In genomic region chr16:1394367-1394951, GRCh38 we compare ENCODE assay signal across 17 cellular contexts. TPM values are rescaled to one million over a fixed set of nuclear protein-coding genes. Genes with fewer than 3 reads are reported as not detected.
DNase-seq lines count a peak whose midpoint lies in the region; ATAC-seq, FAIRE-seq and TF ChIP-seq lines count a peak whose summit lies in the region.
"Had no signal": no experiment of that assay in that cellular context is flagged by ENCODE, and none has a peak within 500 bp of the region (broad histone marks: within the 10 kb centered on the region; RNA-seq: fewer than 3 reads in every experiment).

No MANE protein-coding gene starts in this region.

- H3K27me3 Mint-ChIP-seq in CD14-positive monocyte (ENCODE audit: low read depth in 3 of 3) = peaks cover 0 to 3% (median 0%) of the 10 kb centered on the region in 3 donors
- H3K27me3 Mint-ChIP-seq: CD4-positive, alpha-beta T cell had no signal

- no peaks in the 10 kb centered on the region for H3K4me1 Mint-ChIP-seq in CD14-positive monocyte

- H3K36me3 Mint-ChIP-seq in CD14-positive monocyte = peaks cover 61 to 84% of the 10 kb centered on the region in 2 donors

- TF ChIP-seq CTCF in bronchial epithelial cell (IDR thresholded peaks at IDR 0.05; ENCODE audit: insufficient read depth, low read length, severe bottlenecking) (no peak), CD14-positive monocyte (IDR thresholded peaks at IDR 0.05) (no peak)

- DNase-seq in COLO668 (lab: John Stamatoyannopoulos, UW; ENCODE audit: unreplicated experiment) (peak; percentile 45), H7 (peak; percentile 66), bronchial epithelial cell (ENCODE audit: low read depth) (no peak), CD14-positive monocyte (ENCODE audit: low spot score) (no peak)
- DNase-seq: ACHN; BE2C; C1 segment of cervical spinal cord; CD4-positive, alpha-beta T cell; DMS79 treated with DMSO at 0.1 percent for 48 hours; Karpas-422; KBM-7 had no signal

- H3K9me3 Mint-ChIP-seq in CD14-positive monocyte = no peaks in the 10 kb centered on the region
- H3K9me3 Mint-ChIP-seq: CD4-positive, alpha-beta T cell had no signal

- no peak overlapping the region for H3K4me3 Mint-ChIP-seq in CD14-positive monocyte
- H3K4me3 Mint-ChIP-seq: CD4-positive, alpha-beta T cell had no signal

- peaks cover 3% of the 10 kb centered on the region for H3K36me3 ChIP-seq in H7 (replicated peaks; ENCODE audit: control insufficient read depth, insufficient read depth, low read length)
- H3K36me3 ChIP-seq in bronchial epithelial cell (ENCODE audit: control insufficient read depth, insufficient read depth, low read length) = peaks cover 2% of the 10 kb centered on the region
- H3K36me3 ChIP-seq: BE2C, HAP-1 had no signal

- FAIRE-seq in bronchial epithelial cell (lab: Jason Lieb, UNC) = peak; percentile 77
- FAIRE-seq: A204.1, GM12878, H1 had no signal

- no peaks in the 10 kb centered on the region for H3K27me3 ChIP-seq in H7 (ENCODE audit: control insufficient read depth, insufficient read depth, low read length)
- H3K27me3 ChIP-seq in bronchial epithelial cell (ENCODE audit: control insufficient read depth, insufficient read depth, low read length) = no peaks in the 10 kb centered on the region
- H3K27me3 ChIP-seq: BE2C had no signal

- H3K4me3 ChIP-seq in H7 (ENCODE audit: insufficient read depth, low read depth, low read length) (no peak overlapping the region), bronchial epithelial cell (ENCODE audit: low read depth, low read length) (no peak overlapping the region)
- H3K4me3 ChIP-seq: GM12878, HAP-1 had no signal

- ATAC-seq in GM19324 (IDR thresholded peaks at IDR 0.05; ENCODE audit: low FRiP score, unreplicated experiment) = no peak
- ATAC-seq: GM12878 had no signal

- intact Hi-C loops in CD14-positive monocyte (cut with micrococcal nuclease) = no loop called here

- no peak overlapping the region for H3K27ac Mint-ChIP-seq in CD14-positive monocyte
- H3K27ac Mint-ChIP-seq: CD4-positive, alpha-beta T cell had no signal

RNA-seq across cellular contexts. Expression of gene UNKL, which starts 20.0 kb away (rescaled TPM):
- total RNA-seq in H7 (2014; rRNA removed; shearing (Covaris generic)) = 22.0 and 24.3 TPM in 2 replicates
- 2.4 and 3.2 TPM in 2 replicates for total RNA-seq in bronchial epithelial cell
- 1 to 10 TPM; 1.2 to 2.2 TPM for polyA plus RNA-seq in CD14-positive monocyte

RNA-seq across cellular contexts. Expression of gene UQCC4, which starts 26.1 kb away (rescaled TPM):
- 30.0 and 32.8 TPM in 2 replicates for total RNA-seq in H7 (2014; rRNA removed; shearing (Covaris generic))
- 28.4 and 30.1 TPM in 2 replicates for total RNA-seq in bronchial epithelial cell
- 10 to 100 TPM; 35.3 to 48.8 TPM for polyA plus RNA-seq in CD14-positive monocyte

RNA-seq across cellular contexts. Expression of gene PERCC1, which starts 36.4 kb away (rescaled TPM):
- total RNA-seq in H7 (2014; rRNA removed; shearing (Covaris generic)) = not detected in 2 replicates
- not detected in 2 replicates for total RNA-seq in bronchial epithelial cell
- polyA plus RNA-seq in CD14-positive monocyte = not detected
- total RNA-seq: GM12878, H1, HT-29 had no signal
- polyA plus RNA-seq: GM12878, H1 had no signal

RNA-seq across cellular contexts. Expression of gene GNPTG, which starts 42.7 kb away (rescaled TPM):
- total RNA-seq in H7 (2014; rRNA removed; shearing (Covaris generic)) = 16.2 and 21.5 TPM in 2 replicates
- total RNA-seq in bronchial epithelial cell = 26.9 and 30.0 TPM in 2 replicates
- 10 to 100 TPM; 74.7 to 82.5 TPM for polyA plus RNA-seq in CD14-positive monocyte

RNA-seq across cellular contexts. Expression of gene TSR3, which starts 42.8 kb away (rescaled TPM):
- 87.7 and 99.4 TPM in 2 replicates for total RNA-seq in H7 (2014; rRNA removed; shearing (Covaris generic))
- total RNA-seq in bronchial epithelial cell = 84.7 and 117 TPM in 2 replicates
- polyA plus RNA-seq in CD14-positive monocyte = 10 to 100 TPM; 48.2 to 73.1 TPM

Comparison
In these comparisons a context has a peak if more than half of its experiments do, and no peak if none do; other contexts are left out.
1. DNase-seq: peak in COLO668 (single experiment) and H7 (single experiment); none in bronchial epithelial cell (single experiment) and CD14-positive monocyte (single experiment).